28 cellular contexts compared by ENCODE assay signal in genomic region chr10:113950268-113950667, GRCh38.
"Had no signal": no experiment of that assay in that cellular context is flagged by ENCODE, and none has a peak within 500 bp of the region (broad histone marks: within the 10 kb centered on the region; RNA-seq: fewer than 3 reads in every experiment).

No MANE protein-coding gene starts in this region.

- ATAC-seq: effector memory CD8-positive, alpha-beta T cell; esophagus mucosa; foreskin keratinocyte; gastrocnemius medialis; gastroesophageal sphincter; heart left ventricle; heart right ventricle had no signal

- H3K9me3 ChIP-seq: colonic mucosa, esophagus squamous epithelium, gastrocnemius medialis, gastroesophageal sphincter had no signal

- H3K79me2 ChIP-seq: hepatocyte had no signal

- H3K36me3 ChIP-seq: colonic mucosa, esophagus muscularis mucosa, esophagus squamous epithelium, gastrocnemius medialis, gastroesophageal sphincter, heart left ventricle, heart right ventricle had no signal

- H3K27me3 ChIP-seq: colonic mucosa, dorsolateral prefrontal cortex, esophagus muscularis mucosa, esophagus squamous epithelium, foreskin keratinocyte, gastrocnemius medialis, gastroesophageal sphincter, heart left ventricle, heart right ventricle, hepatocyte had no signal

- H3K4me1 ChIP-seq: colonic mucosa, foreskin keratinocyte, gastrocnemius medialis had no signal

- FAIRE-seq: endometrium, endothelial cell of umbilical vein, frontal cortex had no signal

- DNase-seq: colonic mucosa; cortex of kidney; dermis blood vessel endothelial cell; dorsolateral prefrontal cortex; effector CD4-positive, alpha-beta T cell; effector CD8-positive, alpha-beta T cell; effector memory CD4-positive, alpha-beta T cell; effector memory CD8-positive, alpha-beta T cell; endodermal cell; erythroblast; esophagus squamous epithelium; foreskin fibroblast; foreskin keratinocyte; foreskin melanocyte; gastrocnemius medialis; glutamatergic neuron; head of caudate nucleus; heart left ventricle; heart right ventricle had no signal

- H3K27ac ChIP-seq: colonic mucosa, coronary artery, dorsolateral prefrontal cortex, epithelial cell of prostate, esophagus muscularis mucosa, esophagus squamous epithelium, foreskin keratinocyte, gastrocnemius medialis, gastroesophageal sphincter, heart left ventricle, heart right ventricle, hepatocyte had no signal

- H2AFZ ChIP-seq: hepatocyte had no signal

- H3K4me2 ChIP-seq: hepatocyte had no signal

- H3K4me3 ChIP-seq: colonic mucosa, coronary artery, dorsolateral prefrontal cortex, esophagus muscularis mucosa, esophagus squamous epithelium, gastrocnemius medialis, gastroesophageal sphincter, heart left ventricle, heart right ventricle, hepatocyte had no signal
